7 cellular contexts compared by ENCODE assay signal in the genomic region with DNA sequence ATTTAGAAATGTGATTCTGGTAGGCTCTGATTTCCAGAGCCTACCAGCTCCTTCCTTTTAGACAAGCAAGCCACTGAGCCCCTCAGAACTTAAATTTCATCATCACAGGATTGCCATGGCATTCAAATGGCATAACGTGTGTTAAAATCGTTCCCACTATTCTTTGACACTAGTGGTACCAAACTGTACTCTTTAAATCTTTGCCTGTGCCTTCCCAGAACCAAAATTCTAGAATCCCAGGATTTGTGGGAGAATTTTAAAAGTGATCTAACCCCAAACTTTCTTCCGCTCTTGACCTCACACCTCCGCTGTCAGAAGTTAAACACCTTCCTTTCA. TPM values are rescaled to one million over a fixed set of nuclear protein-coding genes. Genes with fewer than 3 reads are reported as not detected.
A peak's percentile ranks its signal among the peaks of the same experiment; 100 is the strongest.
DNase-seq lines count a peak whose midpoint lies in the region; ATAC-seq and TF ChIP-seq lines count a peak whose summit lies in the region.

No MANE protein-coding gene starts in this region.

- DNase-seq in H9, result no peak
- no peak for DNase-seq in SJSA1 (ENCODE audit: low read depth in 1 of 2, low spot score in 2 of 2)
- no peak for DNase-seq in foreskin fibroblast
- DNase-seq in stimulated activated naive CD8-positive, alpha-beta T cell treated with anti-CD3 and anti-CD28 coated beads, Interleukin-15, amount 100 ng/mL, for 72 hours, result no peak
- no peak for DNase-seq in DMS 273 (lab: John Stamatoyannopoulos, UW; ENCODE audit: unreplicated experiment)
- no peak for DNase-seq in ecto neural progenitor cell (ENCODE audit: low spot score)

- H3K23me2 ChIP-seq in H9 (ENCODE audit: insufficient read length, low read depth, low read length, poor library complexity, severe bottlenecking), result peaks cover 6% of the 10 kb centered on the region

- H2BK12ac ChIP-seq in H9 (ENCODE audit: insufficient read length, low read depth, low read length), result no peak overlapping the region

- H3K14ac ChIP-seq in H9 (ENCODE audit: insufficient read depth, low read length), result no peak overlapping the region

- H3K4me3 ChIP-seq in SJSA1 (peak overlapping the region; percentile 63), foreskin fibroblast (ENCODE audit: low read depth in 1 of 2, low read length in 2 of 2) (peak overlapping the region; percentile 86 to 95)

- H3K9me3 Mint-ChIP-seq in H9, result no peaks in the 10 kb centered on the region
- H3K9me3 Mint-ChIP-seq in stimulated activated naive CD8-positive, alpha-beta T cell treated with anti-CD3 and anti-CD28 coated beads, Interleukin-15, amount 100 ng/mL, for 72 hours, result no peaks in the 10 kb centered on the region

- H2BK20ac ChIP-seq in H9 (ENCODE audit: low read depth, low read length, poor library complexity, severe bottlenecking), result no peak overlapping the region

- peaks cover 11% of the 10 kb centered on the region in 2 experiments for H3K4me1 Mint-ChIP-seq in H9
- H3K4me1 Mint-ChIP-seq in stimulated activated naive CD8-positive, alpha-beta T cell treated with anti-CD3 and anti-CD28 coated beads, Interleukin-15, amount 100 ng/mL, for 72 hours, result peaks cover 26% of the 10 kb centered on the region

- no peak overlapping the region for H3K23ac ChIP-seq in H9 (ENCODE audit: insufficient read length, low read depth, low read length)

- no peak overlapping the region for H4K5ac ChIP-seq in H9 (ENCODE audit: insufficient read length, low read depth, low read length)

- no peak overlapping the region for H3K4ac ChIP-seq in H9 (ENCODE audit: low read depth, low read length)

- peaks cover 4% of the 10 kb centered on the region; the same call in 1 of the 2 replicates for H3K27me3 Mint-ChIP-seq in H9 (ENCODE audit: low read depth)
- H3K27me3 Mint-ChIP-seq in stimulated activated naive CD8-positive, alpha-beta T cell treated with anti-CD3 and anti-CD28 coated beads, Interleukin-15, amount 100 ng/mL, for 72 hours, result no peaks in the 10 kb centered on the region

- no peak overlapping the region for H3K27ac ChIP-seq in H9 (ENCODE audit: insufficient read length, low read depth, low read length)
- no peak overlapping the region for H3K27ac ChIP-seq in SJSA1

- peaks cover 2% of the 10 kb centered on the region; the same call in 1 of the 2 replicates for H3K79me2 ChIP-seq in H9 (ENCODE audit: insufficient read depth, low read length)

- H4K8ac ChIP-seq in H9 (replicated peaks; ENCODE audit: insufficient read length, low read depth, low read length), result no peak overlapping the region

- H3K4me2 ChIP-seq in H9 (ENCODE audit: insufficient read depth, insufficient read length, low read length), result peak overlapping the region; percentile 87

- H3K4me1 ChIP-seq in H9 (ENCODE audit: insufficient read depth, low read length), result no peaks in the 10 kb centered on the region
- H3K4me1 ChIP-seq in SJSA1 (replicated peaks), result peaks cover 13% of the 10 kb centered on the region

- H3K9me3 ChIP-seq in H9 (ENCODE audit: control insufficient read depth, low read depth, low read length), result no peaks in the 10 kb centered on the region
- H3K9me3 ChIP-seq in SJSA1 (replicated peaks), result no peaks in the 10 kb centered on the region

- H3K4me3 Mint-ChIP-seq in H9, result peak overlapping the region; percentile 88 to 95
- peak overlapping the region; percentile 91 to 94 for H3K4me3 Mint-ChIP-seq in stimulated activated naive CD8-positive, alpha-beta T cell treated with anti-CD3 and anti-CD28 coated beads, Interleukin-15, amount 100 ng/mL, for 72 hours

- H3K18ac ChIP-seq in H9 (ENCODE audit: insufficient read length, low read depth, low read length), result no peak overlapping the region

- peak overlapping the region; percentile 30 to 96 (median 91); a peak in 4 of 7 replicates for H3K27ac Mint-ChIP-seq in H9
- H3K27ac Mint-ChIP-seq in stimulated activated naive CD8-positive, alpha-beta T cell treated with anti-CD3 and anti-CD28 coated beads, Interleukin-15, amount 100 ng/mL, for 72 hours, result peak overlapping the region; percentile 7 to 80

- H3K36me3 Mint-ChIP-seq in H9 (ENCODE audit: insufficient read depth in 1 of 3, low read depth in 3 of 3), result peaks cover 8 to 24% (median 19%) of the 10 kb centered on the region in 3 experiments; a peak in 6 of 7 replicates

- H4K91ac ChIP-seq in H9 (ENCODE audit: insufficient read length, low read depth, low read length), result no peak overlapping the region

- H4K20me1 ChIP-seq in H9 (ENCODE audit: control insufficient read depth, insufficient read depth, insufficient read length), result no peaks in the 10 kb centered on the region

- no peaks in the 10 kb centered on the region for H3K79me1 ChIP-seq in H9 (ENCODE audit: insufficient read depth, low read depth, low read length, poor library complexity, severe bottlenecking)

- no peak for ATAC-seq in stimulated activated naive CD8-positive, alpha-beta T cell treated with anti-CD3 and anti-CD28 coated beads, Interleukin-15, amount 100 ng/mL, for 72 hours
- no peak for ATAC-seq in HG03469 (IDR thresholded peaks at IDR 0.05; ENCODE audit: unreplicated experiment)

- TF ChIP-seq CTCF in H9 (conservative IDR thresholded peaks at IDR 0.05), result no peak
- no peak for TF ChIP-seq CTCF in foreskin fibroblast (IDR thresholded peaks at IDR 0.05; ENCODE audit: low read depth, low read length)

- H3K56ac ChIP-seq in H9 (ENCODE audit: insufficient read length, low read depth, low read length), result no peak overlapping the region

- H3K27me3 ChIP-seq in H9 (ENCODE audit: insufficient read depth, low read length) (no peaks in the 10 kb centered on the region), SJSA1 (replicated peaks) (no peaks in the 10 kb centered on the region; the same call in 1 of the 2 replicates)

- H2BK15ac ChIP-seq in H9 (ENCODE audit: low read depth, low read length), result no peak overlapping the region

- peaks cover 18% of the 10 kb centered on the region for H3K36me3 ChIP-seq in SJSA1

- H3T11ph ChIP-seq in H9 (ENCODE audit: low read length), result no peak overlapping the region

- H2BK120ac ChIP-seq in H9 (ENCODE audit: low read depth, low read length, poor library complexity, severe bottlenecking), result no peak overlapping the region

- H2BK5ac ChIP-seq in H9 (ENCODE audit: insufficient read length, low read length), result no peak overlapping the region

- no CpG with 5 or more reads among the region's 4 CpGs for WGBS in H9 (ENCODE audit: extremely low coverage, insufficient read length, low lambda C conversion rate)

- H3K9ac ChIP-seq in H9 (ENCODE audit: extremely low read depth, insufficient read length, low read length), result no peak overlapping the region

- H2AK5ac ChIP-seq in H9 (ENCODE audit: insufficient read length, low read length), result no peak overlapping the region

- H2AFZ ChIP-seq in H9 (ENCODE audit: low read length), result no peak overlapping the region

RNA-seq across cellular contexts. Expression of a gene that starts 0.3 kb away (rescaled TPM):
- total RNA-seq in H9 (2021), result 20.8 and 21.3 TPM in 2 replicates
- 17.7 and 22.3 TPM in 2 replicates for total RNA-seq in SJSA1 (2014; rRNA removed; shearing (Covaris generic))
